ENCODE assay signal across 8 cellular contexts in genomic region chr19:3608079-3608641, GRCh38. TPM values are rescaled to one million over a fixed set of nuclear protein-coding genes. Genes with fewer than 3 reads are reported as not detected.
DNase-seq lines count a peak whose midpoint lies in the region; ATAC-seq and TF ChIP-seq lines count a peak whose summit lies in the region.
"Had no signal": no experiment of that assay in that cellular context is flagged by ENCODE, and none has a peak within 500 bp of the region (broad histone marks: within the 10 kb centered on the region; RNA-seq: fewer than 3 reads in every experiment).

No MANE protein-coding gene starts in this region.

- H3K4me3 Mint-ChIP-seq in CD8-positive, alpha-beta T cell: peak overlapping the region; percentile 71
- H3K4me3 Mint-ChIP-seq in T-helper 17 cell: peak overlapping the region; percentile 58

- no peaks in the 10 kb centered on the region for H3K9me3 ChIP-seq in CD8-positive, alpha-beta T cell (ENCODE audit: low read length)
- H3K9me3 ChIP-seq in T-helper 17 cell (ENCODE audit: control insufficient read depth, low read length, poor library complexity, severe bottlenecking) (no peaks in the 10 kb centered on the region), lung (ENCODE audit: control insufficient read depth in 2 of 2, insufficient read depth in 1 of 2, low read length in 1 of 2) (peaks cover 0 to 3% of the 10 kb centered on the region in 2 donors)

- POLR2A ChIA-PET in CD8-positive, alpha-beta T cell (lab: Charles Lee): no interaction called here

- no peak for DNase-seq in CD8-positive, alpha-beta T cell
- DNase-seq in T-helper 17 cell (no peak), lung (ENCODE audit: low spot score) (no peak), dedifferentiated amniotic fluid mesenchymal stem cell (ENCODE audit: extremely low spot score) (no peak)
- no peak for DNase-seq in activated CD4-positive, alpha-beta T cell treated with anti-CD3 and anti-CD28 coated beads, Interleukin-2, amount 50 U/mL, for 48 hours
- DNase-seq: NCI-H2171 treated with DMSO at 0.1 percent for 48 hours had no signal

- H3K27me3 Mint-ChIP-seq in CD8-positive, alpha-beta T cell (ENCODE audit: low read depth): no peaks in the 10 kb centered on the region
- H3K27me3 Mint-ChIP-seq in T-helper 17 cell: no peaks in the 10 kb centered on the region

- CTCF ChIA-PET in CD8-positive, alpha-beta T cell (lab: Charles Lee): interaction anchor here (1.1 to 4.0 kb wide), 4 partner anchors 11 to 98 kb away, joined by 3 to 21 read pairs (median 8); partner anchors contain the start of gene GIPC3

- H3K4me1 Mint-ChIP-seq in CD8-positive, alpha-beta T cell (ENCODE audit: low read depth): peaks cover 15% of the 10 kb centered on the region
- peaks cover 2% of the 10 kb centered on the region for H3K4me1 Mint-ChIP-seq in T-helper 17 cell

- H3K36me3 Mint-ChIP-seq in CD8-positive, alpha-beta T cell: peaks cover 14% of the 10 kb centered on the region
- H3K36me3 Mint-ChIP-seq in T-helper 17 cell (ENCODE audit: low read depth): no peaks in the 10 kb centered on the region

- TF ChIP-seq CTCF in CD8-positive, alpha-beta T cell (IDR thresholded peaks at IDR 0.05): no peak
- no peak for TF ChIP-seq CTCF in lung (IDR thresholded peaks at IDR 0.05; ENCODE audit: control extremely low read depth, extremely low read depth)

- no peaks in the 10 kb centered on the region for H3K36me3 ChIP-seq in CD8-positive, alpha-beta T cell (ENCODE audit: insufficient read depth, low read length)
- peaks cover 5 to 27% of the 10 kb centered on the region in 2 donors for H3K36me3 ChIP-seq in lung (ENCODE audit: control insufficient read depth in 2 of 2, insufficient read depth in 2 of 2, low read length in 2 of 2)

- H3K4me3 ChIP-seq in CD8-positive, alpha-beta T cell (ENCODE audit: low read depth, low read length): no peak overlapping the region
- H3K4me3 ChIP-seq in lung: no peak overlapping the region

- no peak for ATAC-seq in CD8-positive, alpha-beta T cell
- ATAC-seq in T-helper 17 cell (no peak), lung (ENCODE audit: insufficient read depth, low FRiP score) (no peak), GM21360 (IDR thresholded peaks at IDR 0.05; ENCODE audit: unreplicated experiment) (no peak)

- no peak overlapping the region for H3K27ac ChIP-seq in CD8-positive, alpha-beta T cell (ENCODE audit: low read depth, low read length)
- peak overlapping the region; percentile 59 to 69 for H3K27ac ChIP-seq in lung (ENCODE audit: low read depth in 1 of 2, low read length in 1 of 2)

- 17 to 39% methylated on average over 3 of the region's 3 CpGs for WGBS in lung, 2 donors

- no peaks in the 10 kb centered on the region for H3K9me3 Mint-ChIP-seq in CD8-positive, alpha-beta T cell

- H3K4me1 ChIP-seq in CD8-positive, alpha-beta T cell (ENCODE audit: insufficient read depth, low read length): peaks cover 47% of the 10 kb centered on the region
- peaks cover 0 to 12% of the 10 kb centered on the region in 2 donors for H3K4me1 ChIP-seq in lung (ENCODE audit: control insufficient read depth in 2 of 2, insufficient read depth in 2 of 2, low read length in 2 of 2)

- H3K27me3 ChIP-seq in CD8-positive, alpha-beta T cell (ENCODE audit: insufficient read depth, low read length): no peaks in the 10 kb centered on the region
- H3K27me3 ChIP-seq in lung (ENCODE audit: control insufficient read depth, insufficient read depth): no peaks in the 10 kb centered on the region

- H3K27ac Mint-ChIP-seq in CD8-positive, alpha-beta T cell: peak overlapping the region; percentile 71
- H3K27ac Mint-ChIP-seq in T-helper 17 cell: no peak overlapping the region

- intact Hi-C loops in CD8-positive, alpha-beta T cell (cut with DNase I, micrococcal nuclease): no loop called here

RNA-seq across cellular contexts. Expression of gene TBXA2R, which starts 1.5 kb away (rescaled TPM):
- 1 to 10 TPM; 2.3 to 2.6 TPM for total RNA-seq in CD8-positive, alpha-beta T cell
- 10 to 100 TPM in 1 of 2 donors, 1 to 10 TPM in 1; 1.0 to 10.4 TPM for total RNA-seq in T-helper 17 cell
- total RNA-seq in lung: 1 to 10 TPM; 2.8 to 7.6 TPM
- 1 to 10 TPM; 2.5 to 4.3 TPM for polyA plus RNA-seq in lung
- polyA plus RNA-seq: keratinocyte had no signal

RNA-seq across cellular contexts. Expression of gene CACTIN, which starts 18.4 kb away (rescaled TPM):
- total RNA-seq in CD8-positive, alpha-beta T cell: 10 to 100 TPM; 32.5 to 33.0 TPM
- total RNA-seq in T-helper 17 cell: 10 to 100 TPM; 32.8 to 34.4 TPM
- 10 to 100 TPM; 18.4 to 23.4 TPM for total RNA-seq in lung
- 10 to 100 TPM; 16.7 to 19.1 TPM for polyA plus RNA-seq in lung

RNA-seq across cellular contexts. Expression of gene GIPC3, which starts 22.9 kb away (rescaled TPM):
- total RNA-seq in CD8-positive, alpha-beta T cell: under 1 TPM; 0.19 to 0.49 TPM
- 1 to 10 TPM in 1 of 2 donors, under 1 TPM in 1; 0.42 to 3.3 TPM for total RNA-seq in T-helper 17 cell
- 1 to 10 TPM; 1.9 to 2.1 TPM for total RNA-seq in lung
- polyA plus RNA-seq in lung: 1 to 10 TPM; 1.6 to 1.8 TPM
- polyA plus RNA-seq: keratinocyte had no signal

RNA-seq across cellular contexts. Expression of gene HMG20B, which starts 35.4 kb away (rescaled TPM):
- total RNA-seq in CD8-positive, alpha-beta T cell: 10 to 100 TPM; 32.3 to 37.8 TPM
- total RNA-seq in T-helper 17 cell: 10 to 100 TPM; 34.0 to 36.7 TPM
- 10 to 100 TPM; 60.2 to 91.3 TPM for total RNA-seq in lung
- 10 to 100 TPM; 51.1 to 93.4 TPM for polyA plus RNA-seq in lung

RNA-seq across cellular contexts. Expression of gene MFSD12, which starts 50.8 kb away (rescaled TPM):
- 10 to 100 TPM; 42.3 to 42.7 TPM for total RNA-seq in CD8-positive, alpha-beta T cell
- 10 to 100 TPM; 58.1 to 62.0 TPM for total RNA-seq in T-helper 17 cell
- total RNA-seq in lung: 10 to 100 TPM; 25.5 to 78.4 TPM
- 10 to 100 TPM; 60.0 to 64.4 TPM for polyA plus RNA-seq in lung
